8 cellular contexts compared by ENCODE assay signal in the genomic region with DNA sequence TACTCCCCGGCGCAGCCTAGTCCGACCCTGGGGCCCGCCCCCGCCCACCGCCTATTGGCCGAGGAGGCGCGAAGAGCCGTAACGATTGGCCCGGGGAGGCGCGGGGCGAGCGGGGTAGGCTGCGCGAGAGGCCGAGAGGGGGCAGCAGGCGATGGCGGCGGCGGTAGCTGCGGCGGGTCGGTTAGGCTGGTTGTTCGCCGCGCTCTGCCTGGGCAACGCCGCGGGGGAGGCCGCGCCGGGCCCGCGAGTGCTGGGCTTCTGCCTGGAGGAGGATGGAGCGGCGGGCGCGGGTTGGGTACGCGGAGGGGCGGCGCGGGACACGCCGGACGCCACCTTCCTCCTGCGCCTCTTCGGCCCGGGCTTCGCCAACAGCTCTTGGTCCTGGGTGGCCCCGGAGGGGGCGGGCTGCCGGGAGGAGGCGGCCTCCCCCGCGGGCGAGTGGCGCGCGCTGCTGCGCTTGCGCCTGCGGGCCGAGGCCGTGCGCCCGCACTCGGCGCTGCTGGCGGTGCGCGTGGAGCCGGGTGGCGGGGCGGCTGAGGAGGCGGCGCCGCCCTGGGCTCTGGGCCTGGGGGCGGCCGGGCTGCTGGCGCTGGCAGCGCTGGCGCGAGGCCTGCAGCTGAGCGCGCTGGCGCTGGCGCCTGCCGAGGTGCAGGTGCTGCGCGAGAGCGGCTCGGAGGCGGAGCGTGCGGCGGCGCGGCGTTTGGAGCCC. TPM values are rescaled to one million over a fixed set of nuclear protein-coding genes. Genes with fewer than 3 reads are reported as not detected.
DNase-seq lines count a peak whose midpoint lies in the region; ATAC-seq and TF ChIP-seq lines count a peak whose summit lies in the region.

Gene CNNM3, plus strand, starts transcription at position 142 of the 709 bp plus-strand sequence. Its CDS starts 10 bp downstream, at position 152.

- H3K9ac ChIP-seq in SK-N-MC (ENCODE audit: insufficient read length): peak within 1 kb of the TSS; percentile 65

- peaks cover 20% of the 10 kb centered on the region for H3K4me1 ChIP-seq in testis

- CTCF ChIA-PET in activated naive CD4-positive, alpha-beta T cell treated with anti-CD3 and anti-CD28 coated beads, Interleukin-2, amount 10 ng/mL, durations not matched to agents 7 days and 5 days (lab: Charles Lee): interaction anchor here (0.7 to 2.0 kb wide), 7 partner anchors 9 to 223 kb away, joined by 3 to 10 read pairs (median 3); partner anchors contain the start of gene ANKRD39

- H3K27me3 Mint-ChIP-seq in activated naive CD4-positive, alpha-beta T cell treated with anti-CD3 and anti-CD28 coated beads, Interleukin-2, amount 10 ng/mL, durations not matched to agents 7 days and 5 days: no peaks in the 10 kb centered on the region

- no peaks in the 10 kb centered on the region for H3K9me3 ChIP-seq in SK-N-MC (ENCODE audit: low read depth, low read length)
- no peaks in the 10 kb centered on the region for H3K9me3 ChIP-seq in testis

- H3K27me3 ChIP-seq in testis: no peaks in the 10 kb centered on the region

- H3K4me3 ChIP-seq in GM12864 (ENCODE audit: low read depth, low read length) (peak within 1 kb of the TSS; percentile 74), SK-N-MC (peak within 1 kb of the TSS; percentile 81), testis (peak within 1 kb of the TSS; percentile 80 to 86)

- H3K36me3 ChIP-seq in SK-N-MC (ENCODE audit: insufficient read depth, low read length): no peaks in the 10 kb centered on the region
- H3K36me3 ChIP-seq in testis (ENCODE audit: low read depth, missing control alignments): no peaks in the 10 kb centered on the region

- TF ChIP-seq CTCF in GM12864 (IDR thresholded peaks at IDR 0.05; ENCODE audit: low read depth, low read length, missing control alignments) (peak; percentile 54), omental fat pad (IDR thresholded peaks at IDR 0.05) (no peak), testis (IDR thresholded peaks at IDR 0.05) (peak; percentile 55 to 65 (median 56))

- H3K4me1 Mint-ChIP-seq in activated naive CD4-positive, alpha-beta T cell treated with anti-CD3 and anti-CD28 coated beads, Interleukin-2, amount 10 ng/mL, durations not matched to agents 7 days and 5 days: peaks cover 51% of the 10 kb centered on the region

- no peak for TF ChIP-seq POLR2A in testis (IDR thresholded peaks at IDR 0.05)

- intact Hi-C loops in testis (cut with DNase I; ENCODE audit: low total_unique reads): loop anchor here (5.0 kb wide), 1 partner anchor 136 kb away; no protein-coding TSS in a partner anchor

- H3K27ac ChIP-seq in SK-N-MC (no peak within 1 kb of the TSS), testis (peak within 1 kb of the TSS; percentile 91 to 94)

- ATAC-seq in HG02610 (IDR thresholded peaks at IDR 0.05; ENCODE audit: unreplicated experiment) (peak; percentile 89), omental fat pad (ENCODE audit: low FRiP score) (peak; percentile 98)

- DNase-seq in GM12864 (ENCODE audit: low read depth) (peak; percentile 62), NCI-H1048 (lab: John Stamatoyannopoulos, UW) (peak; percentile 85), SK-N-MC (ENCODE audit: low read depth, low spot score) (no peak), globus pallidus (ENCODE audit: low spot score) (peak; percentile 96), omental fat pad (ENCODE audit: low spot score) (peak; percentile 90), testis (peak; percentile 97)
- DNase-seq in activated naive CD4-positive, alpha-beta T cell treated with anti-CD3 and anti-CD28 coated beads, Interleukin-2, amount 10 ng/mL, durations not matched to agents 7 days and 5 days: peak; percentile 98

- H3K36me3 Mint-ChIP-seq in activated naive CD4-positive, alpha-beta T cell treated with anti-CD3 and anti-CD28 coated beads, Interleukin-2, amount 10 ng/mL, durations not matched to agents 7 days and 5 days: peaks cover 31% of the 10 kb centered on the region

- 0 to 1% methylated on average over 17 to 28 of the region's 103 CpGs for WGBS in testis, 2 donors

- H3K4me3 Mint-ChIP-seq in activated naive CD4-positive, alpha-beta T cell treated with anti-CD3 and anti-CD28 coated beads, Interleukin-2, amount 10 ng/mL, durations not matched to agents 7 days and 5 days: peak within 1 kb of the TSS; percentile 86

- peak within 1 kb of the TSS; percentile 87 for H3K27ac Mint-ChIP-seq in activated naive CD4-positive, alpha-beta T cell treated with anti-CD3 and anti-CD28 coated beads, Interleukin-2, amount 10 ng/mL, durations not matched to agents 7 days and 5 days

- H3K9me3 Mint-ChIP-seq in activated naive CD4-positive, alpha-beta T cell treated with anti-CD3 and anti-CD28 coated beads, Interleukin-2, amount 10 ng/mL, durations not matched to agents 7 days and 5 days: no peaks in the 10 kb centered on the region

RNA-seq across cellular contexts. Expression of gene CNNM3, which starts in this region (rescaled TPM):
- 10 to 100 TPM in 2 of 4 donors, 1 to 10 TPM in 2; 5.9 to 11.0 (median 9.5) TPM for total RNA-seq in omental fat pad
- 10 to 100 TPM; 32.2 to 33.6 TPM for total RNA-seq in testis
- polyA plus RNA-seq in testis (ENCODE audit: insufficient read depth, low read depth, low replicate concordance): 33.5 TPM

Comparison
In these comparisons a context has a peak if more than half of its experiments do, and no peak if none do; other contexts are left out.
1. CTCF ChIP-seq: peak in GM12864 (single experiment) and testis (3 of 3); none in omental fat pad (0 of 3).
2. Peak in every context shown above with its lines, with median percentiles within 50 percentile points of each other: H3K4me3 ChIP-seq.